In genomic region chr11:88175707-88176066, GRCh38 we compare ENCODE assay signal across 8 cellular contexts.
DNase-seq lines count a peak whose midpoint lies in the region; ATAC-seq lines count a peak whose summit lies in the region.

No MANE protein-coding gene starts in this region.

- peak; percentile 19 for ATAC-seq in GM19351 (IDR thresholded peaks at IDR 0.05; ENCODE audit: unreplicated experiment)
- ATAC-seq in HG03196 (IDR thresholded peaks at IDR 0.05; ENCODE audit: unreplicated experiment), result peak; percentile 24

- no peaks in the 10 kb centered on the region for H3K9me3 ChIP-seq in endocrine pancreas (ENCODE audit: control insufficient read depth, low read length)

- H3K9ac ChIP-seq in endocrine pancreas (ENCODE audit: control insufficient read depth, insufficient read depth, low read length) (peak overlapping the region; percentile 16), rectal smooth muscle tissue (ENCODE audit: low read length) (no peak overlapping the region)

- peak overlapping the region; percentile 22 for H3K4me3 ChIP-seq in endocrine pancreas (ENCODE audit: control insufficient read depth, insufficient read depth, low read length)
- peak overlapping the region; percentile 13 for H3K4me3 ChIP-seq in rectal smooth muscle tissue (ENCODE audit: low read length)

- H3K36me3 ChIP-seq in endocrine pancreas (ENCODE audit: control insufficient read depth, insufficient read depth, low read length), result no peaks in the 10 kb centered on the region
- no peaks in the 10 kb centered on the region for H3K36me3 ChIP-seq in rectal smooth muscle tissue (ENCODE audit: control insufficient read depth, insufficient read depth, low read length)

- DNase-seq in SHP77 treated with DMSO at 0.1 percent for 48 hours (lab: John Stamatoyannopoulos, UW) (no peak), GDM1 (lab: John Stamatoyannopoulos, UW) (no peak), GM03348 (ENCODE audit: low spot score) (no peak), NOMO-1 treated with DMSO at 0.1 percent for 48 hours (lab: John Stamatoyannopoulos, UW; ENCODE audit: unreplicated experiment) (no peak)

- H3K27ac ChIP-seq in rectal smooth muscle tissue (ENCODE audit: low read depth, low read length), result no peak overlapping the region

- no peaks in the 10 kb centered on the region for H3K27me3 ChIP-seq in endocrine pancreas (ENCODE audit: control insufficient read depth, insufficient read depth, low read length)
- no peaks in the 10 kb centered on the region for H3K27me3 ChIP-seq in rectal smooth muscle tissue (ENCODE audit: control insufficient read depth, insufficient read depth, low read length)

- H3K4me1 ChIP-seq in endocrine pancreas (ENCODE audit: control insufficient read depth, insufficient read depth, low read length) (no peaks in the 10 kb centered on the region), rectal smooth muscle tissue (ENCODE audit: control insufficient read depth, insufficient read depth, low read length) (peaks cover 4% of the 10 kb centered on the region)
